ENCODE assay signal across 8 cellular contexts in genomic region chr17:82863941-82864720, GRCh38. TPM values are rescaled to one million over a fixed set of nuclear protein-coding genes. Genes with fewer than 3 reads are reported as not detected.
DNase-seq lines count a peak whose midpoint lies in the region; ATAC-seq and TF ChIP-seq lines count a peak whose summit lies in the region.

No MANE protein-coding gene starts in this region.

- peak overlapping the region; percentile 95 for H3K27ac Mint-ChIP-seq in activated CD4-positive, alpha-beta memory T cell treated with anti-CD3 and anti-CD28 coated beads, Interleukin-2, amount 10 ng/mL, durations not matched to agents 7 days and 5 days
- H3K27ac Mint-ChIP-seq in effector memory CD8-positive, alpha-beta T cell, result peak overlapping the region; percentile 98 to 99

- H3K4me3 Mint-ChIP-seq in activated CD4-positive, alpha-beta memory T cell treated with anti-CD3 and anti-CD28 coated beads, Interleukin-2, amount 10 ng/mL, durations not matched to agents 7 days and 5 days, result peak overlapping the region; percentile 62
- peak overlapping the region; percentile 85 to 95 for H3K4me3 Mint-ChIP-seq in effector memory CD8-positive, alpha-beta T cell

- no peaks in the 10 kb centered on the region for H3K27me3 Mint-ChIP-seq in activated CD4-positive, alpha-beta memory T cell treated with anti-CD3 and anti-CD28 coated beads, Interleukin-2, amount 10 ng/mL, durations not matched to agents 7 days and 5 days
- no peaks in the 10 kb centered on the region for H3K27me3 Mint-ChIP-seq in effector memory CD8-positive, alpha-beta T cell

- ATAC-seq in GM18505 (IDR thresholded peaks at IDR 0.05; ENCODE audit: unreplicated experiment) (peak; percentile 55), HG02610 (IDR thresholded peaks at IDR 0.05; ENCODE audit: unreplicated experiment) (peak; percentile 83)
- peak; percentile 85 for ATAC-seq in effector memory CD8-positive, alpha-beta T cell (replicated peaks)

- peaks cover 20% of the 10 kb centered on the region for H3K36me3 Mint-ChIP-seq in activated CD4-positive, alpha-beta memory T cell treated with anti-CD3 and anti-CD28 coated beads, Interleukin-2, amount 10 ng/mL, durations not matched to agents 7 days and 5 days (ENCODE audit: low read depth)
- H3K36me3 Mint-ChIP-seq in effector memory CD8-positive, alpha-beta T cell (ENCODE audit: insufficient read depth), result peaks cover 17% of the 10 kb centered on the region

- peak; percentile 83 for DNase-seq in NCI-H2107 treated with DMSO at 0.1 percent for 48 hours (lab: John Stamatoyannopoulos, UW; ENCODE audit: unreplicated experiment)
- DNase-seq in activated CD4-positive, alpha-beta memory T cell treated with anti-CD3 and anti-CD28 coated beads, Interleukin-2, amount 10 ng/mL, durations not matched to agents 7 days and 5 days, result peak; percentile 93
- peak; percentile 79 to 86 (median 82) for DNase-seq in effector memory CD8-positive, alpha-beta T cell
- peak; percentile 59 for DNase-seq in skeletal muscle cell (ENCODE audit: low read depth)
- DNase-seq in NCI-H128 (lab: John Stamatoyannopoulos, UW; ENCODE audit: unreplicated experiment), result no peak
- no peak for DNase-seq in NCI-H1930 (lab: John Stamatoyannopoulos, UW)

- no peak for TF ChIP-seq POLR2A in GM18505 (IDR thresholded peaks at IDR 0.05; ENCODE audit: borderline replicate concordance, extremely low read depth, insufficient read depth, insufficient read length)

- H3K4me1 Mint-ChIP-seq in activated CD4-positive, alpha-beta memory T cell treated with anti-CD3 and anti-CD28 coated beads, Interleukin-2, amount 10 ng/mL, durations not matched to agents 7 days and 5 days, result peaks cover 70% of the 10 kb centered on the region
- peaks cover 45 to 58% of the 10 kb centered on the region in 2 donors for H3K4me1 Mint-ChIP-seq in effector memory CD8-positive, alpha-beta T cell (ENCODE audit: low read depth in 2 of 2)

- POLR2A ChIA-PET in activated CD4-positive, alpha-beta memory T cell treated with anti-CD3 and anti-CD28 coated beads, Interleukin-2, amount 10 ng/mL, durations not matched to agents 7 days and 5 days (lab: Charles Lee), result interaction anchor here (0.8 to 3.9 kb wide), 15 partner anchors 9 to 336 kb away, joined by 3 to 48 read pairs (median 5); partner anchors contain the start of gene FN3KRP

- H3K9me3 Mint-ChIP-seq in activated CD4-positive, alpha-beta memory T cell treated with anti-CD3 and anti-CD28 coated beads, Interleukin-2, amount 10 ng/mL, durations not matched to agents 7 days and 5 days, result no peaks in the 10 kb centered on the region
- no peaks in the 10 kb centered on the region for H3K9me3 Mint-ChIP-seq in effector memory CD8-positive, alpha-beta T cell

- H3K4me3 ChIP-seq in skeletal muscle cell (ENCODE audit: low read depth, low read length), result no peak overlapping the region

- CTCF ChIA-PET in activated CD4-positive, alpha-beta memory T cell treated with anti-CD3 and anti-CD28 coated beads, Interleukin-2, amount 10 ng/mL, durations not matched to agents 7 days and 5 days (lab: Charles Lee), result interaction anchor here (0.8 to 2.8 kb wide), 9 partner anchors 11 to 83 kb away, joined by 3 to 15 read pairs (median 5); no protein-coding TSS in a partner anchor

RNA-seq across cellular contexts. Expression of gene ZNF750, which starts 24.3 kb away (rescaled TPM):
- not detected for total RNA-seq in activated CD4-positive, alpha-beta memory T cell treated with anti-CD3 and anti-CD28 coated beads, Interleukin-2, amount 10 ng/mL, durations not matched to agents 7 days and 5 days

Comparison
In these comparisons a context has a peak if more than half of its experiments do, and no peak if none do; other contexts are left out.
1. DNase-seq: peak in NCI-H2107 treated with DMSO at 0.1 percent for 48 hours (single experiment), activated CD4-positive, alpha-beta memory T cell treated with anti-CD3 and anti-CD28 coated beads, Interleukin-2, amount 10 ng/mL, durations not matched to agents 7 days and 5 days (single experiment), effector memory CD8-positive, alpha-beta T cell (3 of 3) and skeletal muscle cell (single experiment); none in NCI-H128 (single experiment) and NCI-H1930 (0 of 2).
2. Peak in every context shown above with its lines, with median percentiles within 50 percentile points of each other: ATAC-seq.